Comparison of ENCODE assay signal across 8 cellular contexts in the genomic region with DNA sequence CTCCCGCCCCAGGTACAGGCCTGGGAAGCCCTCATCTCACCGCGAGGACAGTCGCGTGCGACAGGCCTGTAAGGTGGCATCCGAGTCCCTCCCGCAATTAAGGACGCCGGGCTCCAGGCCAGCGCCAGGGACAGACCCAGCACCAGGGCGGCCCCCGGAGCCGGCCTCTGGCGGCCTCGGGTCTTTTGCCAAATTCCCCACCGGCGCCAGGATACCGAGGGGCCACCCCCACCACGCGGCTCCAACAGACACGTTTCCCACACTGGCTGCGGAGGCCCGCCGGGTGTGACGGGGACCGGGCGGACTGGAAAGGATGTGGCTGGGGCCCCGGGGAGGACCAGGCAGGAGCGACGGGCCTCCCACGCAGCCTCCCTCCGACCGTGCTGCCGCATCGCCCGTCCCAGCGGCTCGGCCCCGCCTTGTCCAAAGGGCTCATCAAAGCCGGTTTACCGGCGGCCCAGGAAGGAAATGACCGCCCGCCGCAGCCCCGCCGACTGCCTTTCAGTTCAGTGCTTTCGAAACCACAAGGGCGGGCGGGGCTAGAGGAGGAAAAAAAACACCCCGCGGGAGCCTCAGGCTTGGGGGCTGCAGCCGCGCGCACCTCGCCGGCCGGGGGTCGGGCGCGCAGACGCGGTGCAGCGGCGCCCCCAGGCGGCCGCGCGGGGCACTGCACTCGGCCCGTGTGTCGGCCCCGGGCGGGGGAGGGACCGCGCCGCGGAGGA. TPM values are rescaled to one million over a fixed set of nuclear protein-coding genes. Genes with fewer than 3 reads are reported as not detected.
DNase-seq lines count a peak whose midpoint lies in the region; ATAC-seq and TF ChIP-seq lines count a peak whose summit lies in the region.

No MANE protein-coding gene starts in this region.

- TF ChIP-seq EP300 in gastroesophageal sphincter (IDR thresholded peaks at IDR 0.05), result no peak
- TF ChIP-seq EP300 in suprapubic skin (IDR thresholded peaks at IDR 0.05), result no peak

- TF ChIP-seq CTCF in Loucy (conservative IDR thresholded peaks at IDR 0.05; ENCODE audit: low read length) (peak; percentile 49; the same call in 1 of the 2 replicates), gastroesophageal sphincter (IDR thresholded peaks at IDR 0.05) (peak in 3 of 4 experiments; percentile 75 to 100 (median 100)), suprapubic skin (IDR thresholded peaks at IDR 0.05) (peak; percentile 87 to 99)

- H3K36me3 ChIP-seq in H7 (replicated peaks; ENCODE audit: control insufficient read depth, insufficient read depth, low read length) (no peaks in the 10 kb centered on the region; the same call in 1 of the 2 replicates), Loucy (ENCODE audit: insufficient read depth, low read length) (no peaks in the 10 kb centered on the region), gastroesophageal sphincter (peaks cover 0 to 12% of the 10 kb centered on the region in 2 donors), suprapubic skin (peaks cover 3% of the 10 kb centered on the region)

- no CpG with 5 or more reads among the region's 79 CpGs for WGBS in gastroesophageal sphincter (ENCODE audit: low coverage in 1 of 2), 2 donors
- WGBS in suprapubic skin, result under 1% methylated on average over 27 of the region's 79 CpGs

- H3K4me1 ChIP-seq in Loucy (ENCODE audit: insufficient read depth, low read length, poor library complexity, severe bottlenecking) (peaks cover 66% of the 10 kb centered on the region), gastroesophageal sphincter (peaks cover 4 to 36% (median 19%) of the 10 kb centered on the region in 3 donors), suprapubic skin (peaks cover 48% of the 10 kb centered on the region)

- no peak overlapping the region; the same call in 1 of the 2 replicates for H2AFZ ChIP-seq in Loucy (ENCODE audit: low read length)

- H3K79me2 ChIP-seq in Loucy (ENCODE audit: insufficient read depth, low read length), result peaks cover 90% of the 10 kb centered on the region

- peak; percentile 92 for ATAC-seq in gastroesophageal sphincter

- peak; percentile 62 to 68 for TF ChIP-seq POLR2A in gastroesophageal sphincter (IDR thresholded peaks at IDR 0.05)
- no peak for TF ChIP-seq POLR2A in suprapubic skin (IDR thresholded peaks at IDR 0.05)

- H3K9me3 ChIP-seq in Loucy (ENCODE audit: insufficient read depth, low read depth, low read length), result no peaks in the 10 kb centered on the region
- no peaks in the 10 kb centered on the region for H3K9me3 ChIP-seq in gastroesophageal sphincter
- no peaks in the 10 kb centered on the region for H3K9me3 ChIP-seq in suprapubic skin

- H3K27me3 ChIP-seq in H7 (ENCODE audit: control insufficient read depth, insufficient read depth, low read length) (no peaks in the 10 kb centered on the region), Loucy (ENCODE audit: insufficient read depth, low read length, poor library complexity, severe bottlenecking) (no peaks in the 10 kb centered on the region), gastroesophageal sphincter (no peaks in the 10 kb centered on the region), suprapubic skin (no peaks in the 10 kb centered on the region)

- H3K27ac ChIP-seq in gastroesophageal sphincter (peak overlapping the region; percentile 73 to 97 (median 96)), suprapubic skin (peak overlapping the region; percentile 89)

- H3K4me3 ChIP-seq in H7 (ENCODE audit: insufficient read depth, low read depth, low read length) (peak overlapping the region; percentile 68), Loucy (ENCODE audit: low read length, poor library complexity, severe bottlenecking) (peak overlapping the region; percentile 80), gastroesophageal sphincter (peak overlapping the region; percentile 44 to 71), suprapubic skin (peak overlapping the region; percentile 64)

- H3K9me2 ChIP-seq in Loucy (replicated peaks; ENCODE audit: low read depth, low read length), result no peaks in the 10 kb centered on the region

- no peaks in the 10 kb centered on the region for H3F3A ChIP-seq in Loucy (ENCODE audit: low read depth)

- no peaks in the 10 kb centered on the region for H4K20me1 ChIP-seq in Loucy (ENCODE audit: insufficient read depth, low read length, poor library complexity, severe bottlenecking)

- DNase-seq in GM03348 (ENCODE audit: low spot score), result peak; percentile 99
- DNase-seq in H7, result peak; percentile 99
- DNase-seq in SIG-M5 treated with dmso at 0.1 percent for 504 hours (lab: John Stamatoyannopoulos, UW; ENCODE audit: unreplicated experiment), result peak; percentile 87
- peak; percentile 49 to 80 (median 62) for DNase-seq in activated naive CD4-positive, alpha-beta T cell (lab: John Stamatoyannopoulos, UW)
- peak; percentile 67 for DNase-seq in occipital lobe (lab: John Stamatoyannopoulos, UW)
- DNase-seq in suprapubic skin (ENCODE audit: low spot score in 2 of 2), result peak; percentile 96 to 97

- H3K4me2 ChIP-seq in Loucy (ENCODE audit: low read depth, low read length, poor library complexity, severe bottlenecking), result peak overlapping the region; percentile 88

- H3K9ac ChIP-seq in Loucy (ENCODE audit: low read depth, low read length, poor library complexity, severe bottlenecking), result peak overlapping the region; percentile 91

RNA-seq across cellular contexts. Expression of a gene that starts 11.2 kb away (rescaled TPM):
- total RNA-seq in H7 (2014; rRNA removed; shearing (Covaris generic)), result 40.9 and 42.6 TPM in 2 replicates
- total RNA-seq in gastroesophageal sphincter (10 to 100 TPM; 10.1 to 14.0 (median 12.5) TPM), occipital lobe (24.2 TPM), suprapubic skin (10 to 100 TPM in 2 of 4 donors, 1 to 10 TPM in 2; 8.0 to 19.4 (median 13.2) TPM)

Comparison
In these comparisons a context has a peak if more than half of its experiments do, and no peak if none do; other contexts are left out.
1. Peak in every context shown above with its lines: DNase-seq, ATAC-seq, H3K4me3 ChIP-seq and H3K27ac ChIP-seq.
2. CTCF ChIP-seq: peak in every context shown above with its lines; median percentile 100 in gastroesophageal sphincter; 93 in suprapubic skin; 49 in Loucy.
3. POLR2A ChIP-seq: peak in gastroesophageal sphincter (2 of 2); none in suprapubic skin (0 of 2).